Comparison of ENCODE assay signal across 10 cellular contexts in the genomic region with DNA sequence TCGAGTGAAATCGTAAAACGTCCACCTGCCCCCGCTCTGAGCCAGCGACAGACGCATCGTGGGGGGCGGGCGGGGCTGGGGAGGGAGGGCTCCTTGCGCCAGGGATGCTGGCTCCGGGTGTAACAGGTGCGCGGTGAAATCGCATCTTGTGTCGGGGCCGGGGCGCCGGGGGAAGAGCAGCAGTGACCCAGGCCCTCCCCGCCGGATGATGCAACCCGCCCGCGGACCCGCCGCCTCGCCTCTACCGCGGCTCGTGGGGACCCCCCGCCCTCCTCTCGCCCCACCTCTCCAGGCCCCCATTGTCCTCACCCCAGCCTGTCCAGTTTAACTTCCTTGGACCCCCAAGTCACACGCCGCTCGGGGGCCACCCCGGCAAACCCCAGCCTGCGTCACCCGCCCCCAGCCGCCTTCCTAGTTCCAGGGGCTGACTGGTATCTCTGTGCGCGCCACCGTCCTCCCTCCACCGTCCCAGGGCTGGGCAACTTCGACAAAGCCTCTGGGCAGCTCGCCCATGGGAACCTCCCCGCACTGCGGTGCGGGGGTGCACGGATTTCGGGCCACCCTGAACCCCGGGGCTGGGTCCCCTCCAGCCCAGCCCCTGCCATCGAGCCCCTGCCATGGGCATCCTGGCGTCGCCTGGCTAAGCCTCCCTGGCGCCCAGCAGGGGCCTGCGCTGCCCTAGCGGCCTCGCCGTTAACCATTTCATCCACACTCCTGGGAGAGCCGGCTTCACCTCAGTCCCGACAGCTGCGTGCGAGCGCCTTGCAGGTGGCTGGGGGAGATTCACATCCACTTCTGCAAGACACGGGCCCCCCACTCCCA. TPM values are rescaled to one million over a fixed set of nuclear protein-coding genes. Genes with fewer than 3 reads are reported as not detected.
DNase-seq lines count a peak whose midpoint lies in the region; ATAC-seq and TF ChIP-seq lines count a peak whose summit lies in the region.
"Had no signal": no experiment of that assay in that cellular context is flagged by ENCODE, and none has a peak within 500 bp of the region (broad histone marks: within the 10 kb centered on the region; RNA-seq: fewer than 3 reads in every experiment).

No MANE protein-coding gene starts in this region.

- peaks cover 73% of the 10 kb centered on the region for H3K27me3 Mint-ChIP-seq in activated T-cell treated with anti-CD3 and anti-CD28 coated beads, Interleukin-2, amount 50 U/mL, for 24 hours
- peaks cover 44 to 50% of the 10 kb centered on the region in 2 donors for H3K27me3 Mint-ChIP-seq in natural killer cell treated with Interleukin-12 subunit alpha and Interleukin-12 subunit beta and Interleukin-15 and Interleukin-18, amount 100 ng/mL, for 72 hours

- H3K4me1 ChIP-seq in A673 (ENCODE audit: insufficient read depth, low read length, poor library complexity, severe bottlenecking): peaks cover 16% of the 10 kb centered on the region
- peaks cover 10 to 18% of the 10 kb centered on the region in 2 donors for H3K4me1 ChIP-seq in thoracic aorta (ENCODE audit: control insufficient read depth in 1 of 2, low read depth in 2 of 2)

- peaks cover 19% of the 10 kb centered on the region for H3K27me3 ChIP-seq in A673 (replicated peaks; ENCODE audit: insufficient read depth, low read depth, low read length, poor library complexity)
- peaks cover 28% of the 10 kb centered on the region for H3K27me3 ChIP-seq in thoracic aorta (replicated peaks; ENCODE audit: insufficient read depth)

- H3K36me3 ChIP-seq in A673 (ENCODE audit: insufficient read depth, low read length, poor library complexity, severe bottlenecking) (no peaks in the 10 kb centered on the region), thoracic aorta (no peaks in the 10 kb centered on the region)

- POLR2A ChIA-PET in A673 (lab: Charles Lee; ENCODE audit: low non-redundant PET): interaction anchor here (0.6 kb wide), 1 partner anchor 19 kb away, joined by 6 read pairs; no protein-coding TSS in a partner anchor

- no peaks in the 10 kb centered on the region for H3K9me3 ChIP-seq in A673 (ENCODE audit: low read depth, low read length, poor library complexity, severe bottlenecking)
- no peaks in the 10 kb centered on the region for H3K9me3 ChIP-seq in thoracic aorta

- TF ChIP-seq CTCF in A673 (conservative IDR thresholded peaks at IDR 0.05; ENCODE audit: low read depth, low read length) (0 out of 2 replicates have a peak, but pooled peaks have one; percentile 16), thoracic aorta (IDR thresholded peaks at IDR 0.05) (no peak)

- H3K27ac Mint-ChIP-seq in activated T-cell treated with anti-CD3 and anti-CD28 coated beads, Interleukin-2, amount 50 U/mL, for 24 hours: peak overlapping the region; percentile 33
- H3K27ac Mint-ChIP-seq in natural killer cell treated with Interleukin-12 subunit alpha and Interleukin-12 subunit beta and Interleukin-15 and Interleukin-18, amount 100 ng/mL, for 72 hours: no peak overlapping the region

- CTCF ChIA-PET in A673 (lab: Charles Lee): interaction anchor here (0.7 kb wide), 1 partner anchor 43 kb away, joined by 3 read pairs; no protein-coding TSS in a partner anchor

- peak; percentile 61 for DNase-seq in A673 (ENCODE audit: low spot score)
- DNase-seq in NCI-H1092 (lab: John Stamatoyannopoulos, UW): peak; percentile 69
- peak; percentile 56 for DNase-seq in activated T-cell treated with anti-CD3 and anti-CD28 coated beads, Interleukin-2, amount 50 U/mL, for 24 hours
- peak; percentile 52 for DNase-seq in iPS-NIHi7 (ENCODE audit: extremely low spot score)
- DNase-seq in thoracic aorta (ENCODE audit: low spot score): no peak
- DNase-seq in ACHN: no peak
- DNase-seq in natural killer cell treated with Interleukin-12 subunit alpha and Interleukin-12 subunit beta and Interleukin-15 and Interleukin-18, amount 100 ng/mL, for 72 hours (ENCODE audit: low spot score): no peak

- no peaks in the 10 kb centered on the region for H3K9me3 Mint-ChIP-seq in activated T-cell treated with anti-CD3 and anti-CD28 coated beads, Interleukin-2, amount 50 U/mL, for 24 hours
- H3K9me3 Mint-ChIP-seq in natural killer cell treated with Interleukin-12 subunit alpha and Interleukin-12 subunit beta and Interleukin-15 and Interleukin-18, amount 100 ng/mL, for 72 hours: no peaks in the 10 kb centered on the region

- H3K4me3 ChIP-seq in A673 (ENCODE audit: low read depth, low read length, poor library complexity, severe bottlenecking): peak overlapping the region; percentile 86
- peak overlapping the region; percentile 47 for H3K4me3 ChIP-seq in thoracic aorta
- H3K4me3 ChIP-seq: lung had no signal

- BruUV-seq in A673 (replicated peaks; lab: Mats Ljungman, UMichigan): no TSS peak

- ATAC-seq in thoracic aorta (ENCODE audit: insufficient number of reproducible peaks, low FRiP score, low read depth): no peak
- no peak for ATAC-seq in HG03135 (IDR thresholded peaks at IDR 0.05; ENCODE audit: unreplicated experiment)
- ATAC-seq in natural killer cell treated with Interleukin-12 subunit alpha and Interleukin-12 subunit beta and Interleukin-15 and Interleukin-18, amount 100 ng/mL, for 72 hours: no peak

- H3K27ac ChIP-seq in A673 (ENCODE audit: low read depth, low read length, poor library complexity, severe bottlenecking) (peak overlapping the region; percentile 82), thoracic aorta (no peak overlapping the region)

- in situ Hi-C loops in ACHN (cut with HindIII; ENCODE audit: low pct_ligation_motif_present, low pct_unique_long_range_greater_than_20kb, low sequenced_read_pairs): no loop called here

- peaks cover 9% of the 10 kb centered on the region for H3K4me1 Mint-ChIP-seq in activated T-cell treated with anti-CD3 and anti-CD28 coated beads, Interleukin-2, amount 50 U/mL, for 24 hours (ENCODE audit: low read depth)
- peaks cover 0 to 3% of the 10 kb centered on the region in 2 donors for H3K4me1 Mint-ChIP-seq in natural killer cell treated with Interleukin-12 subunit alpha and Interleukin-12 subunit beta and Interleukin-15 and Interleukin-18, amount 100 ng/mL, for 72 hours (ENCODE audit: low read depth in 2 of 2)

- H3K4me3 Mint-ChIP-seq in activated T-cell treated with anti-CD3 and anti-CD28 coated beads, Interleukin-2, amount 50 U/mL, for 24 hours: peak overlapping the region; percentile 60
- H3K4me3 Mint-ChIP-seq in natural killer cell treated with Interleukin-12 subunit alpha and Interleukin-12 subunit beta and Interleukin-15 and Interleukin-18, amount 100 ng/mL, for 72 hours: no peak overlapping the region

- intact Hi-C loops in A673 (cut with micrococcal nuclease; ENCODE audit: unreplicated experiment): no loop called here

- no peaks in the 10 kb centered on the region for H3K36me3 Mint-ChIP-seq in activated T-cell treated with anti-CD3 and anti-CD28 coated beads, Interleukin-2, amount 50 U/mL, for 24 hours (ENCODE audit: low read depth)
- no peaks in the 10 kb centered on the region for H3K36me3 Mint-ChIP-seq in natural killer cell treated with Interleukin-12 subunit alpha and Interleukin-12 subunit beta and Interleukin-15 and Interleukin-18, amount 100 ng/mL, for 72 hours

RNA-seq across cellular contexts. Expression of a gene that starts 0.8 kb away (rescaled TPM):
- total RNA-seq in A673 (2021) (301 and 330 TPM in 2 replicates), thoracic aorta (under 1 TPM in 1 of 2 donors, not detected in 1; 0.92 TPM)
- under 1 TPM in 1 of 2 donors, not detected in 1; 0.45 TPM for total RNA-seq in natural killer cell treated with Interleukin-12 subunit alpha and Interleukin-12 subunit beta and Interleukin-15 and Interleukin-18, amount 100 ng/mL, for 72 hours

RNA-seq across cellular contexts. Expression of a gene that starts 47.8 kb away (rescaled TPM):
- total RNA-seq in A673 (2021) (not detected in 2 replicates), thoracic aorta (not detected)
- not detected for total RNA-seq in natural killer cell treated with Interleukin-12 subunit alpha and Interleukin-12 subunit beta and Interleukin-15 and Interleukin-18, amount 100 ng/mL, for 72 hours
- total RNA-seq: T-helper 2 cell treated with Interferon-gamma antibody and Interleukin-4, amounts not matched to agents 100 ng/mL and 5 ng/mL, for 36 hours had no signal

Comparison
In these comparisons a context has a peak if more than half of its experiments do, and no peak if none do; other contexts are left out.
1. DNase-seq: peak in A673 (single experiment), NCI-H1092 (single experiment), activated T-cell treated with anti-CD3 and anti-CD28 coated beads, Interleukin-2, amount 50 U/mL, for 24 hours (single experiment) and iPS-NIHi7 (single experiment); none in thoracic aorta (single experiment), ACHN (single experiment) and natural killer cell treated with Interleukin-12 subunit alpha and Interleukin-12 subunit beta and Interleukin-15 and Interleukin-18, amount 100 ng/mL, for 72 hours (single experiment).
2. RNA of a gene that starts 0.8 kb away (total RNA-seq): 301 to 330 TPM in A673; 0.92 TPM in thoracic aorta and 0.45 TPM in natural killer cell treated with Interleukin-12 subunit alpha and Interleukin-12 subunit beta and Interleukin-15 and Interleukin-18, amount 100 ng/mL, for 72 hours; every median in the first group is over 100 times any median in the second.